Comparison of ENCODE assay signal across 12 cellular contexts in the genomic region with DNA sequence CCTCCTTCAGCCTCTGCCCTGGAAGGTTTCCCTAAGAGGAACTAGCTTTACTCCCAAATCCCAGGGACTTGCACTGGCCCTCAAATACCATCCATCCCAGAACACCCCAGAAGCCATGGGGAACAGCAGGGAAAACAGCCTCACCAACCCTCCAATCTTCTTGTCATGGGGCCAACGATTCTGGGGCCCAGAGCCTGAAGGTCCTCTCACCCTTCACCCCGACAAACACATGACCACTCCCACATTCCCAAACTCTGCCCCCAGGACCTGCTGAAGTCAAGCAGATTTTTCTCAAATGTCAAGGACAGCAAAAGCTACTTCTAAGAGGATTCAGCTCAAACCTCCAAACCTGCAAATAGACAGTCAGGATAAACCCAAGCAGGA.
A peak's percentile ranks its signal among the peaks of the same experiment; 100 is the strongest.
DNase-seq lines count a peak whose midpoint lies in the region; ATAC-seq and TF ChIP-seq lines count a peak whose summit lies in the region.
"Had no signal": no experiment of that assay in that cellular context is flagged by ENCODE, and none has a peak within 500 bp of the region (broad histone marks: within the 10 kb centered on the region; RNA-seq: fewer than 3 reads in every experiment).

No MANE protein-coding gene starts in this region.

- H3K36me3 Mint-ChIP-seq in nephron progenitor cell (ENCODE audit: low read depth) = no peaks in the 10 kb centered on the region

- no peak for ATAC-seq in GM19455 (IDR thresholded peaks at IDR 0.05; ENCODE audit: unreplicated experiment)
- ATAC-seq: activated T-cell treated with anti-CD3 and anti-CD28 coated beads, Interleukin-2, amount 50 U/mL, for 4 hours; naive thymus-derived CD4-positive, alpha-beta T cell had no signal

- in situ Hi-C loops in ACHN (cut with HindIII; ENCODE audit: low pct_ligation_motif_present, low pct_unique_long_range_greater_than_20kb, low sequenced_read_pairs) = no loop called here

- no peaks in the 10 kb centered on the region for H3K36me3 ChIP-seq in SJCRH30
- no peaks in the 10 kb centered on the region for H3K36me3 ChIP-seq in tibial nerve

- DNase-seq in SJCRH30 (no peak), epithelial cell of prostate (ENCODE audit: low read depth, low spot score) (no peak), nephron progenitor cell (no peak), tibial nerve (ENCODE audit: low spot score in 2 of 2) (no peak), ACHN (no peak), occipital lobe (lab: John Stamatoyannopoulos, UW) (no peak)
- DNase-seq: activated T-cell treated with anti-CD3 and anti-CD28 coated beads, Interleukin-2, amount 50 U/mL, for 4 hours; DMS53; glutamatergic neuron; naive thymus-derived CD4-positive, alpha-beta T cell; NCI-H2029 treated with DMSO at 0.1 percent for 48 hours had no signal

- H3K9me3 Mint-ChIP-seq in nephron progenitor cell = no peaks in the 10 kb centered on the region
- H3K9me3 Mint-ChIP-seq: activated T-cell treated with anti-CD3 and anti-CD28 coated beads, Interleukin-2, amount 50 U/mL, for 4 hours; naive thymus-derived CD4-positive, alpha-beta T cell had no signal

- H3K27ac Mint-ChIP-seq in nephron progenitor cell = peak overlapping the region; percentile 95

- WGBS in tibial nerve, 2 donors = 10 to 18% methylated on average over 2 of the region's 2 CpGs

- no peak for TF ChIP-seq POLR2A in tibial nerve (IDR thresholded peaks at IDR 0.05)

- H3K27me3 Mint-ChIP-seq in nephron progenitor cell (ENCODE audit: low read depth, poor library complexity) = peaks cover 4% of the 10 kb centered on the region

- H3K27ac ChIP-seq in SJCRH30 (peak overlapping the region; percentile 4; the same call in 1 of the 2 replicates), epithelial cell of prostate (peak overlapping the region; percentile 99), tibial nerve (peak overlapping the region; percentile 6 to 95 (median 88))

- H3K4me3 Mint-ChIP-seq in nephron progenitor cell = peak overlapping the region; percentile 65
- H3K4me3 Mint-ChIP-seq: activated T-cell treated with anti-CD3 and anti-CD28 coated beads, Interleukin-2, amount 50 U/mL, for 4 hours had no signal

- H3K27me3 ChIP-seq in SJCRH30 (no peaks in the 10 kb centered on the region), tibial nerve (no peaks in the 10 kb centered on the region)

- H3K4me1 Mint-ChIP-seq in nephron progenitor cell = peaks cover 76% of the 10 kb centered on the region

- H3K9me3 ChIP-seq in SJCRH30 (replicated peaks) (no peaks in the 10 kb centered on the region), tibial nerve (no peaks in the 10 kb centered on the region)

- TF ChIP-seq CTCF in nephron progenitor cell (IDR thresholded peaks at IDR 0.05) (no peak), tibial nerve (IDR thresholded peaks at IDR 0.05) (no peak)

- H3K4me1 ChIP-seq in SJCRH30 (peaks cover 56% of the 10 kb centered on the region), tibial nerve (peaks cover 3 to 86% (median 59%) of the 10 kb centered on the region in 4 donors)

- TF ChIP-seq EP300 in tibial nerve (IDR thresholded peaks at IDR 0.05) = no peak

- H3K4me3 ChIP-seq in SJCRH30 = no peak overlapping the region
- H3K4me3 ChIP-seq in tibial nerve = no peak overlapping the region

Comparison
In these comparisons a context has a peak if more than half of its experiments do, and no peak if none do; other contexts are left out.
1. H3K27ac ChIP-seq: peak in every context shown above with its lines; median percentile 99 in epithelial cell of prostate; 88 in tibial nerve; 4 in SJCRH30.